In the genomic region with DNA sequence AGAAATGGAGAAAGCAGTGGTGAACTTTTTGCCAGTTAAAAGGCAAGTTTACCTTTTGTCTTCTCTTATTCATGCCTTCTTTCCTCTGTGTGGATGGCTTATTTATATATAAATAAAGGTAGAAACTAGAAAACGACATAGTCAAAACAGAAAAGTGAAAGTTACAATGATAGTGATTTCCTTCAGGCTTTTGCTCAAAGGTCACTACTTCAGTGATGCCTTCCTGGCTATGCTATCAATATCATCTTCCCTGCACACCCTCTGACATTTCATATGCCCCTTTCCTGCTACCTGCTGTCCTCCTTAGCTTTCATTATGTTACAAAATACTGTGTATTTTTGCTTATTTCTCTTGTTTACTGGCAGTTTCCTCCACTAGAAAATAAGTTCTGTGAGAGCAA, we compare ENCODE assay signal across 20 cellular contexts.
"Had no signal": no experiment of that assay in that cellular context is flagged by ENCODE, and none has a peak within 500 bp of the region (broad histone marks: within the 10 kb centered on the region; RNA-seq: fewer than 3 reads in every experiment).

No MANE protein-coding gene starts in this region.

- DNase-seq: IMR-90, Karpas-422, KG1, MG63, NCI-H1092 treated with DMSO at 0.1 percent for 48 hours, NCI-H1436, NCI-H187, NCI-H2029, NCI-H2081 treated with DMSO at 0.1 percent for 48 hours, NCI-H2171, NCI-H226, NCI-H446, NCI-H510A, NCI-H524 treated with DMSO at 0.1 percent for 48 hours, NCI-H69, NCI-H774, Right ventricle myocardium superior, RPMI8226, SIG-M5 had no signal

- ATAC-seq: HepG2 had no signal
